ENCODE assay signal across 20 cellular contexts in the genomic region with DNA sequence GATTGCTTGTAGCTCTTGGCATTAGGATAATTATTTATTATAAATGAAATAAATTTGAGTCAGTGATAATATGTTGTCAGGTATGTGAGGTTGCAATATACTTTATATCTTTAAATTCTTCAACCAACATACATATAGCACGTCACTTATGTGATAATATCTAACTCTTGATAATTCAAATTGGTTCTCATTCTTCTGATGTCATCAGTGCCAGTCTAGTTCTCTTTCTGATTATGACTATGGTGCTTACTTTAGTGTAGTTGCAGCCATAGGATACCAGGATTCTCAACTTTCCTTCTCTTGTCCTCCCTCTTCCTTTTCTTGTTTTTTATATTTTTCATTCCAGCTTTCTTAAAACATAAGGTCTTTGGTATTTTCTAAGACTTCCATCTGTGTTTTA. TPM values are rescaled to one million over a fixed set of nuclear protein-coding genes. Genes with fewer than 3 reads are reported as not detected.
DNase-seq lines count a peak whose midpoint lies in the region; ATAC-seq and TF ChIP-seq lines count a peak whose summit lies in the region.
"Had no signal": no experiment of that assay in that cellular context is flagged by ENCODE, and none has a peak within 500 bp of the region (broad histone marks: within the 10 kb centered on the region; RNA-seq: fewer than 3 reads in every experiment).

No MANE protein-coding gene starts in this region.

- peak overlapping the region; percentile 41 for H3K27ac ChIP-seq in HL-60 (replicated peaks)
- H3K27ac ChIP-seq: A549, Peyer's patch had no signal

- peaks cover 19% of the 10 kb centered on the region for H3K4me1 Mint-ChIP-seq in activated naive CD8-positive, alpha-beta T cell (ENCODE audit: low read depth)
- peaks cover 14% of the 10 kb centered on the region for H3K4me1 Mint-ChIP-seq in activated naive CD8-positive, alpha-beta T cell treated with anti-CD3 and anti-CD28 coated beads for 36 hours
- H3K4me1 Mint-ChIP-seq in activated naive CD8-positive, alpha-beta T cell treated with anti-CD3 and anti-CD28 coated beads, Interleukin-2, amount 50 U/mL, for 24 hours = peaks cover 12% of the 10 kb centered on the region
- H3K4me1 Mint-ChIP-seq in stimulated activated memory B cell treated with anti-CD40 and anti-IgM and Interleukin-4, amounts not matched to agents 10 μg/mL and 1 μg/mL and 100 μg/mL, for 72 hours = peaks cover 18% of the 10 kb centered on the region
- H3K4me1 Mint-ChIP-seq in osteocyte (ENCODE audit: unreplicated experiment) = peaks cover 16% of the 10 kb centered on the region

- no peaks in the 10 kb centered on the region for H3K36me3 Mint-ChIP-seq in activated naive CD8-positive, alpha-beta T cell
- H3K36me3 Mint-ChIP-seq in activated naive CD8-positive, alpha-beta T cell treated with anti-CD3 and anti-CD28 coated beads for 36 hours = no peaks in the 10 kb centered on the region
- no peaks in the 10 kb centered on the region for H3K36me3 Mint-ChIP-seq in activated naive CD8-positive, alpha-beta T cell treated with anti-CD3 and anti-CD28 coated beads, Interleukin-2, amount 50 U/mL, for 24 hours (ENCODE audit: low read depth)
- no peaks in the 10 kb centered on the region for H3K36me3 Mint-ChIP-seq in stimulated activated memory B cell treated with anti-CD40 and anti-IgM and Interleukin-4, amounts not matched to agents 10 μg/mL and 1 μg/mL and 100 μg/mL, for 72 hours
- no peaks in the 10 kb centered on the region for H3K36me3 Mint-ChIP-seq in osteocyte (ENCODE audit: unreplicated experiment)

- H3K27me3 Mint-ChIP-seq in activated naive CD8-positive, alpha-beta T cell = no peaks in the 10 kb centered on the region
- no peaks in the 10 kb centered on the region for H3K27me3 Mint-ChIP-seq in activated naive CD8-positive, alpha-beta T cell treated with anti-CD3 and anti-CD28 coated beads for 36 hours
- H3K27me3 Mint-ChIP-seq in activated naive CD8-positive, alpha-beta T cell treated with anti-CD3 and anti-CD28 coated beads, Interleukin-2, amount 50 U/mL, for 24 hours = no peaks in the 10 kb centered on the region
- H3K27me3 Mint-ChIP-seq in stimulated activated memory B cell treated with anti-CD40 and anti-IgM and Interleukin-4, amounts not matched to agents 10 μg/mL and 1 μg/mL and 100 μg/mL, for 72 hours = no peaks in the 10 kb centered on the region
- no peaks in the 10 kb centered on the region for H3K27me3 Mint-ChIP-seq in osteocyte (ENCODE audit: unreplicated experiment)

- peaks cover 3% of the 10 kb centered on the region for H3K9me3 Mint-ChIP-seq in activated naive CD8-positive, alpha-beta T cell (ENCODE audit: low read depth)
- H3K9me3 Mint-ChIP-seq in activated naive CD8-positive, alpha-beta T cell treated with anti-CD3 and anti-CD28 coated beads for 36 hours = peaks cover 2% of the 10 kb centered on the region
- peaks cover 8% of the 10 kb centered on the region for H3K9me3 Mint-ChIP-seq in activated naive CD8-positive, alpha-beta T cell treated with anti-CD3 and anti-CD28 coated beads, Interleukin-2, amount 50 U/mL, for 24 hours
- H3K9me3 Mint-ChIP-seq in stimulated activated memory B cell treated with anti-CD40 and anti-IgM and Interleukin-4, amounts not matched to agents 10 μg/mL and 1 μg/mL and 100 μg/mL, for 72 hours = no peaks in the 10 kb centered on the region
- H3K9me3 Mint-ChIP-seq in osteocyte (ENCODE audit: unreplicated experiment) = peaks cover 9% of the 10 kb centered on the region

- TF ChIP-seq CTCF in HL-60 (IDR thresholded peaks at IDR 0.05; ENCODE audit: insufficient read depth, low read length) = no peak
- no peak for TF ChIP-seq CTCF in osteocyte (IDR thresholded peaks at IDR 0.05)

- DNase-seq in activated naive CD8-positive, alpha-beta T cell treated with anti-CD3 and anti-CD28 coated beads for 36 hours = no peak
- DNase-seq in HL-60 (ENCODE audit: low read depth in 1 of 2, low spot score in 1 of 2) = no peak
- no peak for DNase-seq in activated naive CD8-positive, alpha-beta T cell treated with anti-CD3 and anti-CD28 coated beads, Interleukin-2, amount 50 U/mL, for 24 hours
- no peak for DNase-seq in osteocyte (ENCODE audit: extremely low spot score, unreplicated experiment)
- no peak for DNase-seq in AG08395 (ENCODE audit: low spot score)
- DNase-seq: C1 segment of cervical spinal cord, DMS79, GOT3, NCI-H1048, NCI-H1436, NCI-H1930, NCI-H345, NCI-H524 treated with DMSO at 0.1 percent for 48 hours, Peyer's patch had no signal

- peak overlapping the region; percentile 12 for H3K27ac Mint-ChIP-seq in activated naive CD8-positive, alpha-beta T cell
- no peak overlapping the region for H3K27ac Mint-ChIP-seq in activated naive CD8-positive, alpha-beta T cell treated with anti-CD3 and anti-CD28 coated beads for 36 hours
- peak overlapping the region; percentile 0 for H3K27ac Mint-ChIP-seq in activated naive CD8-positive, alpha-beta T cell treated with anti-CD3 and anti-CD28 coated beads, Interleukin-2, amount 50 U/mL, for 24 hours
- H3K27ac Mint-ChIP-seq in stimulated activated memory B cell treated with anti-CD40 and anti-IgM and Interleukin-4, amounts not matched to agents 10 μg/mL and 1 μg/mL and 100 μg/mL, for 72 hours = peak overlapping the region; percentile 66
- no peak overlapping the region for H3K27ac Mint-ChIP-seq in osteocyte (ENCODE audit: unreplicated experiment)

- no peak overlapping the region for H3K4me3 ChIP-seq in HL-60 (replicated peaks; ENCODE audit: insufficient read depth, low read length)
- H3K4me3 ChIP-seq: A549, Peyer's patch had no signal

- no peak for ATAC-seq in activated naive CD8-positive, alpha-beta T cell treated with anti-CD3 and anti-CD28 coated beads, Interleukin-2, amount 50 U/mL, for 24 hours
- no peak for ATAC-seq in stimulated activated memory B cell treated with anti-CD40 and anti-IgM and Interleukin-4, amounts not matched to agents 10 μg/mL and 1 μg/mL and 100 μg/mL, for 72 hours
- ATAC-seq in GM18873 (IDR thresholded peaks at IDR 0.05; ENCODE audit: low FRiP score, unreplicated experiment) = no peak
- ATAC-seq: A549, Right ventricle myocardium inferior had no signal

- no peaks in the 10 kb centered on the region for H3K27me3 ChIP-seq in HL-60 (ENCODE audit: insufficient read depth, poor library complexity, severe bottlenecking)
- H3K27me3 ChIP-seq: Peyer's patch had no signal

- H3K4me3 Mint-ChIP-seq in activated naive CD8-positive, alpha-beta T cell = no peak overlapping the region
- H3K4me3 Mint-ChIP-seq in activated naive CD8-positive, alpha-beta T cell treated with anti-CD3 and anti-CD28 coated beads for 36 hours = no peak overlapping the region
- H3K4me3 Mint-ChIP-seq in activated naive CD8-positive, alpha-beta T cell treated with anti-CD3 and anti-CD28 coated beads, Interleukin-2, amount 50 U/mL, for 24 hours = no peak overlapping the region
- H3K4me3 Mint-ChIP-seq in stimulated activated memory B cell treated with anti-CD40 and anti-IgM and Interleukin-4, amounts not matched to agents 10 μg/mL and 1 μg/mL and 100 μg/mL, for 72 hours = no peak overlapping the region
- no peak overlapping the region for H3K4me3 Mint-ChIP-seq in osteocyte (ENCODE audit: unreplicated experiment)

RNA-seq across cellular contexts. Expression of a gene that starts 34.8 kb away (rescaled TPM):
- total RNA-seq in activated naive CD8-positive, alpha-beta T cell treated with anti-CD3 and anti-CD28 coated beads for 36 hours = not detected
- total RNA-seq in osteocyte = not detected in 2 replicates
- total RNA-seq: Peyer's patch, Right ventricle myocardium inferior, SK-MEL-5 had no signal

Comparison
In these comparisons a context has a peak if more than half of its experiments do, and no peak if none do; other contexts are left out.
1. H3K27ac Mint-ChIP-seq: peak in activated naive CD8-positive, alpha-beta T cell (single experiment), activated naive CD8-positive, alpha-beta T cell treated with anti-CD3 and anti-CD28 coated beads, Interleukin-2, amount 50 U/mL, for 24 hours (single experiment) and stimulated activated memory B cell treated with anti-CD40 and anti-IgM and Interleukin-4, amounts not matched to agents 10 μg/mL and 1 μg/mL and 100 μg/mL, for 72 hours (single experiment); none in activated naive CD8-positive, alpha-beta T cell treated with anti-CD3 and anti-CD28 coated beads for 36 hours (single experiment) and osteocyte (single experiment).